Comparison of ENCODE assay signal across 8 cellular contexts in genomic region chr9:120583958-120584369, GRCh38. TPM values are rescaled to one million over a fixed set of nuclear protein-coding genes. Genes with fewer than 3 reads are reported as not detected.
DNase-seq lines count a peak whose midpoint lies in the region; ATAC-seq and FAIRE-seq lines count a peak whose summit lies in the region.

No MANE protein-coding gene starts in this region.

- WGBS in mesenchymal stem cell, result 79% methylated on average over 3 of the region's 3 CpGs

- peak overlapping the region in 1 of 2 experiments; percentile 41 for H3K4ac ChIP-seq in mesenchymal stem cell (ENCODE audit: low read depth in 1 of 2, low read length in 2 of 2)

- no peak overlapping the region for H3K14ac ChIP-seq in mesenchymal stem cell (ENCODE audit: low read length in 2 of 2)

- H3K9ac ChIP-seq in BLaER1 treated with 17β-estradiol and CSF1 and Interleukin-3, amounts not matched to agents 10 nM and 100 nM, result peak overlapping the region in 5 of 11 experiments; percentile 25 to 65 (median 36); a peak in 6 of 22 replicates
- peak overlapping the region; percentile 51 for H3K9ac ChIP-seq in mesenchymal stem cell (ENCODE audit: low read length)

- no peak overlapping the region for H2BK5ac ChIP-seq in mesenchymal stem cell (ENCODE audit: low read depth, low read length, poor library complexity, severe bottlenecking)

- no peak overlapping the region for H3K4me3 ChIP-seq in BLaER1 treated with 17β-estradiol and CSF1 and Interleukin-3, amounts not matched to agents 10 nM and 100 nM
- H3K4me3 ChIP-seq in mesenchymal stem cell (ENCODE audit: insufficient read depth in 1 of 2, low read depth in 1 of 2, low read length in 2 of 2), result no peak overlapping the region

- no peak overlapping the region for H2BK120ac ChIP-seq in mesenchymal stem cell (ENCODE audit: low read depth, low read length)

- H2BK15ac ChIP-seq in mesenchymal stem cell (ENCODE audit: low read depth, poor library complexity, severe bottlenecking), result no peak overlapping the region

- DNase-seq in HUDEP-2 (lab: John Stamatoyannopoulos, UW; ENCODE audit: unreplicated experiment in 76 of 76) (peak in 73 of 76 experiments; percentile 7 to 84 (median 58)), RCC 7860 (ENCODE audit: low spot score) (peak; percentile 87), mesenchymal stem cell (peak; percentile 54), HPDE6-E6E7 (ENCODE audit: extremely low spot score) (no peak)

- H3K27ac ChIP-seq in BLaER1 treated with 17β-estradiol and CSF1 and Interleukin-3, amounts not matched to agents 10 nM and 100 nM, result peak overlapping the region; percentile 0 to 81 (median 69); a peak in 21 of 22 replicates
- H3K27ac ChIP-seq in cingulate gyrus (ENCODE audit: low read depth, low read length), result peak overlapping the region; percentile 90
- no peak overlapping the region for H3K27ac ChIP-seq in mesenchymal stem cell (ENCODE audit: low read length, poor library complexity, severe bottlenecking)

- H3K36me3 ChIP-seq in BLaER1 treated with 17β-estradiol and CSF1 and Interleukin-3, amounts not matched to agents 10 nM and 100 nM, result no peaks in the 10 kb centered on the region
- no peaks in the 10 kb centered on the region for H3K36me3 ChIP-seq in mesenchymal stem cell (ENCODE audit: control insufficient read depth in 1 of 2, insufficient read depth in 2 of 2, low read depth in 1 of 2, low read length in 2 of 2)

- FAIRE-seq in RCC 7860 (lab: Jason Lieb, UNC), result peak; percentile 32

- H2AK5ac ChIP-seq in mesenchymal stem cell (ENCODE audit: low read length, severe bottlenecking), result no peak overlapping the region

- H2BK12ac ChIP-seq in mesenchymal stem cell (ENCODE audit: low read length in 2 of 2), result no peak overlapping the region

- H3K9me3 ChIP-seq in BLaER1 treated with 17β-estradiol and CSF1 and Interleukin-3, amounts not matched to agents 10 nM and 100 nM (replicated peaks in 1 of 11), result peaks cover 0 to 9% (median 0%) of the 10 kb centered on the region in 11 experiments; a peak in 1 of 22 replicates
- H3K9me3 ChIP-seq in mesenchymal stem cell (ENCODE audit: control insufficient read depth, low read length), result no peaks in the 10 kb centered on the region

- H3K4me2 ChIP-seq in BLaER1 treated with 17β-estradiol and CSF1 and Interleukin-3, amounts not matched to agents 10 nM and 100 nM, result peak overlapping the region; percentile 30 to 75 (median 67)
- peak overlapping the region; percentile 21 for H3K4me2 ChIP-seq in mesenchymal stem cell (ENCODE audit: low read length, poor library complexity, severe bottlenecking)

- peaks cover 8% of the 10 kb centered on the region for H3K79me1 ChIP-seq in mesenchymal stem cell (replicated peaks; ENCODE audit: low read length, poor library complexity, severe bottlenecking)

- H4K91ac ChIP-seq in mesenchymal stem cell (ENCODE audit: low read length), result no peak overlapping the region

- peak; percentile 42 for ATAC-seq in GM18868 (IDR thresholded peaks at IDR 0.05; ENCODE audit: unreplicated experiment)
- ATAC-seq in GM21529 (IDR thresholded peaks at IDR 0.05; ENCODE audit: unreplicated experiment), result no peak

- H3K4me1 ChIP-seq in BLaER1 treated with 17β-estradiol and CSF1 and Interleukin-3, amounts not matched to agents 10 nM and 100 nM, result peaks cover 21 to 52% (median 34%) of the 10 kb centered on the region in 10 experiments
- peaks cover 5% of the 10 kb centered on the region for H3K4me1 ChIP-seq in mesenchymal stem cell (ENCODE audit: control insufficient read depth, insufficient read depth, low read depth, low read length)

- peaks cover 0 to 3% (median 0%) of the 10 kb centered on the region in 11 experiments; a peak in 1 of 22 replicates for H3K27me3 ChIP-seq in BLaER1 treated with 17β-estradiol and CSF1 and Interleukin-3, amounts not matched to agents 10 nM and 100 nM
- peaks cover 0 to 11% of the 10 kb centered on the region in 2 experiments for H3K27me3 ChIP-seq in mesenchymal stem cell (ENCODE audit: control insufficient read depth in 1 of 2, insufficient read depth in 1 of 2, low read length in 2 of 2)

- peak overlapping the region; percentile 71 for H2AFZ ChIP-seq in mesenchymal stem cell (ENCODE audit: low read depth, low read length)

- H3K23ac ChIP-seq in mesenchymal stem cell (ENCODE audit: low read length in 2 of 2), result no peak overlapping the region

- no peaks in the 10 kb centered on the region; a peak in 1 of 22 replicates for H4K20me1 ChIP-seq in BLaER1 treated with 17β-estradiol and CSF1 and Interleukin-3, amounts not matched to agents 10 nM and 100 nM

- H4K8ac ChIP-seq in mesenchymal stem cell (ENCODE audit: low read length), result no peak overlapping the region

- H3K18ac ChIP-seq in mesenchymal stem cell (ENCODE audit: low read depth in 1 of 2, low read length in 2 of 2), result no peak overlapping the region

RNA-seq across cellular contexts. Expression of gene CDK5RAP2, which starts 4.0 kb away (rescaled TPM):
- polyA plus RNA-seq in mesenchymal stem cell (2013, experiment 1 of 2), result 9.3 TPM
- polyA plus RNA-seq in mesenchymal stem cell (2013, experiment 2 of 2), result 8.7 TPM
